In the genomic region with DNA sequence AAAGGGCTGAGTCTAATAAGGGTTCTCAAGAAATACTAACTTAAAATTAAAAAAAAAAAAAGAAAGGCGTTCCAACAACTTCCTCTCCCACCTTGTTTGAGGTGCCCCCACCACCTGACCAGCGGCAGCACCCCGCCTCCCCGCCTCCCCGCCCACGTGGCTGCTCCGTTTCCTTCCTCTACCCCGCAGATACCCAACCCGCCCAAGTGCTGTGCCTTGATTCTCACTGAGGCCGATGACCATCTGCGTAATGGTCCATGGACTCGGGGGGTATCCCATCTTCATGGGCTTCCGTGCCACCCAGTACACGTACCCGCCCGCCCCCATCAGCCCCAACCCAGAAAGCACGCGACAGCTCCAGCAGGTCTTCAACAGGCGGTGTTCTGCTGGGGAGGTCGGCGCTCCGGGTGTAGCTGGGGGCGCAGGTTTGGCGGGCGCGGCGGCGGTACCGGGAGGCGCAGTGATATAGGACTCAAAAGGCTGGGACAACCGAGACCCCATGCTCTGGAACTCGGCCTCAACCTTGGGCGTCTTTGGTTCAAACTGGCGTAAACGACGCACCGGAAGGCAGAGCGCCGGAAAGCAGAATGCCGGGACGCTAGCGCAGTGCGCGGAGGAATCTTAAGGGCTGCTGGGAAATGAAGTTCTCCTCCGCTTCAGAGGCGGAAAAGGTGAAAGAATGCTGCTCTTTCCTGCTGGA, we compare ENCODE assay signal across 8 cellular contexts.
A peak's percentile ranks its signal among the peaks of the same experiment; 100 is the strongest.
DNase-seq lines count a peak whose midpoint lies in the region; ATAC-seq lines count a peak whose summit lies in the region.

Gene DMAC1 (minus strand): TSS at position 545 of the 700 bp plus-strand sequence. CDS start 44 bp downstream, at position 501.

- no peaks in the 10 kb centered on the region for H3K27me3 ChIP-seq in NT2/D1 (ENCODE audit: insufficient read depth, insufficient read length)

- H3K9ac ChIP-seq in NT2/D1 (ENCODE audit: insufficient read length, low read depth) = peak within 1 kb of the TSS; percentile 79

- DNase-seq in CMK (ENCODE audit: low read depth) (peak; percentile 61), HPDE6-E6E7 (ENCODE audit: extremely low spot score) (peak; percentile 71), NT2/D1 (ENCODE audit: low read depth, low spot score) (peak; percentile 81), epidermal melanocyte (ENCODE audit: insufficient read length, low spot score) (peak; percentile 82), middle frontal gyrus (ENCODE audit: extremely low spot score, low spot score) (peak; percentile 85)
- DNase-seq in activated CD8-positive, alpha-beta memory T cell treated with anti-CD3 and anti-CD28 coated beads, Interleukin-2, amount 50 U/mL, for 4 hours = peak; percentile 72
- DNase-seq in stimulated activated CD8-positive, alpha-beta memory T cell treated with anti-CD3 and anti-CD28 coated beads, Interleukin-2, amount 100 ng/mL, for 48 hours (ENCODE audit: low read depth in 2 of 2) = peak; percentile 47 to 61

- H3K4me3 ChIP-seq in NT2/D1 (ENCODE audit: insufficient read length, low read depth) = peak within 1 kb of the TSS; percentile 70

- H3K9me3 ChIP-seq in NT2/D1 (ENCODE audit: insufficient read depth, low read length) = no peaks in the 10 kb centered on the region

- ATAC-seq in GM19455 (IDR thresholded peaks at IDR 0.05; ENCODE audit: unreplicated experiment) = peak; percentile 94

- H3K4me1 ChIP-seq in NT2/D1 (ENCODE audit: insufficient read depth, insufficient read length) = peaks cover 2% of the 10 kb centered on the region

- H3K36me3 ChIP-seq in NT2/D1 (ENCODE audit: insufficient read depth, insufficient read length, low read length) = peaks cover 39% of the 10 kb centered on the region

Comparison
In these comparisons a context has a peak if more than half of its experiments do, and no peak if none do; other contexts are left out.
1. Peak in every context shown above with its lines: DNase-seq, ATAC-seq and H3K4me3 ChIP-seq.